In the genomic region with DNA sequence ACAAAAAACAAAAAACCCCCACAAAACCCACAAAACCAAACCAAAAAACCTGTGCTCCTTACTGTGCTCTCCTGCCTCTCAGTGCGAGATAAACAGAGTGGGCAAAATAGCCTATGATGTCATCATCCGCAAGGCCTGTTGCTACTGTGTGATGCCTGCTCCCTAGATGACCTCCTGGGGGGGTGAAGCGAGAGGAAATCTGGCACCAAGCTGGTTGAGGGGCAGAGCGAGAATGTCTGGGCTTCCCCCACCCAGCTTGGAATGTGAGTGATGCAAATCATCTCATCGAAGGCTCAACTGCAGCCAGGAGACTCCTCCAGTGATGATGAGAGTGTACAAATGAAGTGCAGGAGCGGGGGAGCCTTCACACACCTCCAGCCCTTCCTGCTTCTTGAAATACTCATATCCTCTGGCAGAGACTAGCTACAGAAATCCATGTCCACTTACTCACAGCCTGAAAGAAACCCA, we compare ENCODE assay signal across 9 cellular contexts. TPM values are rescaled to one million over a fixed set of nuclear protein-coding genes. Genes with fewer than 3 reads are reported as not detected.
DNase-seq lines count a peak whose midpoint lies in the region; ATAC-seq and TF ChIP-seq lines count a peak whose summit lies in the region.
"Had no signal": no experiment of that assay in that cellular context is flagged by ENCODE, and none has a peak within 500 bp of the region (broad histone marks: within the 10 kb centered on the region; RNA-seq: fewer than 3 reads in every experiment).

No MANE protein-coding gene starts in this region.

- no peaks in the 10 kb centered on the region for H3K27me3 ChIP-seq in body of pancreas
- H3K27me3 ChIP-seq in tibial nerve = no peaks in the 10 kb centered on the region
- H3K27me3 ChIP-seq in effector memory CD4-positive, alpha-beta T cell (replicated peaks; ENCODE audit: control insufficient read depth, insufficient read depth, low read length, poor library complexity, severe bottlenecking) = no peaks in the 10 kb centered on the region

- intact Hi-C loops in body of pancreas (cut with DNase I) = no loop called here

- no peak overlapping the region for H3K4me3 ChIP-seq in body of pancreas
- no peak overlapping the region for H3K4me3 ChIP-seq in tibial nerve
- no peak overlapping the region for H3K4me3 ChIP-seq in effector memory CD4-positive, alpha-beta T cell (ENCODE audit: insufficient read depth, low read depth, low read length, poor library complexity, severe bottlenecking)

- no peak for TF ChIP-seq EP300 in tibial nerve (IDR thresholded peaks at IDR 0.05)

- TF ChIP-seq CTCF in AG09319 (IDR thresholded peaks at IDR 0.05; ENCODE audit: low read depth, low read length) (no peak), body of pancreas (IDR thresholded peaks at IDR 0.05) (no peak), tibial nerve (IDR thresholded peaks at IDR 0.05) (no peak), glutamatergic neuron (IDR thresholded peaks at IDR 0.05; ENCODE audit: partially characterized antibody, unreplicated experiment) (no peak)

- WGBS in body of pancreas, 2 donors = 77 to 86% methylated on average over 6 of the region's 6 CpGs
- WGBS in tibial nerve, 2 donors = 28 to 40% methylated on average over 6 of the region's 6 CpGs

- peak overlapping the region in 1 of 4 donors; percentile 4 for H3K27ac ChIP-seq in body of pancreas
- peak overlapping the region in 1 of 4 donors; percentile 49 for H3K27ac ChIP-seq in tibial nerve
- H3K27ac ChIP-seq in effector memory CD4-positive, alpha-beta T cell (ENCODE audit: insufficient read depth, low read length, poor library complexity, severe bottlenecking) = no peak overlapping the region
- H3K27ac ChIP-seq: HL-60 had no signal

- H3K9me3 Mint-ChIP-seq in glutamatergic neuron (ENCODE audit: unreplicated experiment) = no peaks in the 10 kb centered on the region

- no peak overlapping the region for H3K27ac Mint-ChIP-seq in glutamatergic neuron (ENCODE audit: unreplicated experiment)

- no peak overlapping the region for H3K4me3 Mint-ChIP-seq in glutamatergic neuron (ENCODE audit: unreplicated experiment)

- H3K4me1 ChIP-seq in body of pancreas (peaks cover 36% of the 10 kb centered on the region), tibial nerve (peaks cover 0 to 9% (median 0%) of the 10 kb centered on the region in 4 donors)
- no peaks in the 10 kb centered on the region for H3K4me1 ChIP-seq in effector memory CD4-positive, alpha-beta T cell (ENCODE audit: control insufficient read depth, insufficient read depth, low read length, poor library complexity, severe bottlenecking)

- peak; percentile 85 for DNase-seq in AG09319 (ENCODE audit: extremely low read depth, low read depth)
- DNase-seq in body of pancreas = peak in 1 of 4 donors; percentile 19
- DNase-seq in occipital lobe (lab: John Stamatoyannopoulos, UW) = peak; percentile 39
- no peak for DNase-seq in tibial nerve (ENCODE audit: low spot score in 2 of 2)
- DNase-seq in effector memory CD4-positive, alpha-beta T cell = no peak
- DNase-seq in glutamatergic neuron = no peak

- no peaks in the 10 kb centered on the region for H3K27me3 Mint-ChIP-seq in glutamatergic neuron (ENCODE audit: unreplicated experiment)

- TF ChIP-seq POLR2A in body of pancreas (IDR thresholded peaks at IDR 0.05) (no peak), tibial nerve (IDR thresholded peaks at IDR 0.05) (no peak)

- H3K4me1 Mint-ChIP-seq in glutamatergic neuron (ENCODE audit: low read depth, unreplicated experiment) = no peaks in the 10 kb centered on the region

- ATAC-seq in GM19324 (IDR thresholded peaks at IDR 0.05; ENCODE audit: low FRiP score, unreplicated experiment) (peak; percentile 47), HG03342 (IDR thresholded peaks at IDR 0.05; ENCODE audit: unreplicated experiment) (peak; percentile 52), body of pancreas (peak; percentile 22)

- H3K36me3 Mint-ChIP-seq in glutamatergic neuron (ENCODE audit: unreplicated experiment) = no peaks in the 10 kb centered on the region

- H3K36me3 ChIP-seq in body of pancreas (replicated peaks in 1 of 2; ENCODE audit: insufficient read depth in 1 of 2, low read depth in 2 of 2) (no peaks in the 10 kb centered on the region), tibial nerve (no peaks in the 10 kb centered on the region)
- no peaks in the 10 kb centered on the region for H3K36me3 ChIP-seq in effector memory CD4-positive, alpha-beta T cell (ENCODE audit: control insufficient read depth, insufficient read depth, low read length)

- H3K9me3 ChIP-seq in body of pancreas = no peaks in the 10 kb centered on the region
- no peaks in the 10 kb centered on the region for H3K9me3 ChIP-seq in tibial nerve
- H3K9me3 ChIP-seq in effector memory CD4-positive, alpha-beta T cell (ENCODE audit: control insufficient read depth, low read length) = no peaks in the 10 kb centered on the region

RNA-seq across cellular contexts. Expression of gene MAP4K3, which starts 57.7 kb away (rescaled TPM):
- total RNA-seq in body of pancreas = 10 to 100 TPM; 50.6 to 54.4 TPM
- 122 TPM for total RNA-seq in occipital lobe
- 100 to 1,000 TPM in 1 of 4 donors, 10 to 100 TPM in 3; 54.4 to 102 (median 60.2) TPM for total RNA-seq in tibial nerve
- total RNA-seq in glutamatergic neuron (ENCODE audit: unreplicated experiment) = 48.1 TPM

Comparison
In these comparisons a context has a peak if more than half of its experiments do, and no peak if none do; other contexts are left out.
1. DNase-seq: peak in AG09319 (single experiment) and occipital lobe (single experiment); none in tibial nerve (0 of 2), effector memory CD4-positive, alpha-beta T cell (0 of 3) and glutamatergic neuron (single experiment).
2. Peak in every context shown above with its lines, with median percentiles within 50 percentile points of each other: ATAC-seq.